Comparison of ENCODE assay signal across 1 cellular context in genomic region chr1:10398734-10399486, GRCh38.
A peak's percentile ranks its signal among the peaks of the same experiment; 100 is the strongest.
TF ChIP-seq lines count a peak whose summit lies in the region.

Gene PGD, plus strand, starts transcription at chr1:10399064. Its CDS starts 54 bp downstream, at chr1:10399118.

TF ChIP-seq in HEK293, 187 proteins besides CTCF, POLR2A, EP300 and RAD21 (continued from another document and continues in another):
- TF ChIP-seq ZBTB11 (tag by site-specific recombination; conservative IDR thresholded peaks at IDR 0.05; ENCODE audit: low read depth) (peak; percentile 75; the same call in 1 of the 2 replicates), TRIM28 (IDR thresholded peaks at IDR 0.05; ENCODE audit: borderline replicate concordance, low read length) (0 out of 2 replicates have a peak, but pooled peaks have one; percentile 51), ZNF843 (tag by site-specific recombination; IDR thresholded peaks at IDR 0.05) (no peak; the same call in none of the 2 replicates), PRDM4 (tag by site-specific recombination; IDR thresholded peaks at IDR 0.05) (no peak), ZNF558 (tag by site-specific recombination; IDR thresholded peaks at IDR 0.05) (no peak), HOXC10 (CRISPR knock-in tag; IDR thresholded peaks at IDR 0.05) (no peak), ZNF16 (tag by site-specific recombination; IDR thresholded peaks at IDR 0.05; ENCODE audit: low read depth) (no peak), ZNF513 (tag by site-specific recombination; IDR thresholded peaks at IDR 0.05) (no peak), MZF1 (tag by site-specific recombination; IDR thresholded peaks at IDR 0.05; ENCODE audit: borderline replicate concordance) (no peak), ZNF138 (tag by site-specific recombination; IDR thresholded peaks at IDR 0.05; ENCODE audit: borderline replicate concordance) (no peak), ZNF311 (tag by site-specific recombination; IDR thresholded peaks at IDR 0.05; ENCODE audit: borderline replicate concordance) (no peak), ZNF629 (tag by site-specific recombination; IDR thresholded peaks at IDR 0.05) (peak; percentile 58), PATZ1 (tag by site-specific recombination; IDR thresholded peaks at IDR 0.05) (peak; percentile 98), ZNF658 (tag by site-specific recombination; IDR thresholded peaks at IDR 0.05) (no peak), ZNF341 (tag by site-specific recombination; IDR thresholded peaks at IDR 0.05; ENCODE audit: low read depth) (0 out of 2 replicates have a peak, but pooled peaks have one; percentile 25), ZNF26 (tag by site-specific recombination; IDR thresholded peaks at IDR 0.05) (no peak), ZNF548 (tag by site-specific recombination; IDR thresholded peaks at IDR 0.05) (no peak), ZNF221 (tag by site-specific recombination; IDR thresholded peaks at IDR 0.05; ENCODE audit: borderline replicate concordance) (no peak), ZSCAN30 (tag by site-specific recombination; IDR thresholded peaks at IDR 0.05) (peak; percentile 35; the same call in 1 of the 2 replicates), KLF9 (tag by site-specific recombination; IDR thresholded peaks at IDR 0.05; ENCODE audit: low read depth) (peak; percentile 86), ZEB2 (tag by site-specific recombination; IDR thresholded peaks at IDR 0.05) (peak; percentile 94), WT1 (tag by site-specific recombination; IDR thresholded peaks at IDR 0.05) (no peak), ZNF596 (tag by site-specific recombination; IDR thresholded peaks at IDR 0.05) (no peak), ZBTB7A (tag by site-specific recombination; IDR thresholded peaks at IDR 0.05; ENCODE audit: low read depth) (peak; percentile 33; the same call in 1 of the 2 replicates), ZNF2 (tag by site-specific recombination; IDR thresholded peaks at IDR 0.05) (peak; percentile 68), ELK4 (IDR thresholded peaks at IDR 0.05; ENCODE audit: borderline replicate concordance, low read depth, low read length) (no peak), ZNF350 (tag by site-specific recombination; IDR thresholded peaks at IDR 0.05) (no peak), ZNF623 (tag by site-specific recombination; IDR thresholded peaks at IDR 0.05) (no peak), ZNF354C (tag by site-specific recombination; IDR thresholded peaks at IDR 0.05; ENCODE audit: borderline replicate concordance, low read depth) (no peak), ZNF529 (tag by site-specific recombination; IDR thresholded peaks at IDR 0.05; ENCODE audit: insufficient replicate concordance) (no peak), GLI4 (tag by site-specific recombination; IDR thresholded peaks at IDR 0.05) (no peak), ZNF280D (tag by site-specific recombination; IDR thresholded peaks at IDR 0.05) (no peak), ZNF394 (tag by site-specific recombination; IDR thresholded peaks at IDR 0.05; ENCODE audit: borderline replicate concordance) (peak; percentile 74), ZFHX2 (tag by site-specific recombination; conservative IDR thresholded peaks at IDR 0.05) (peak; percentile 93), PRDM2 (tag by site-specific recombination; IDR thresholded peaks at IDR 0.05; ENCODE audit: borderline replicate concordance) (no peak), ZNF132 (tag by site-specific recombination; IDR thresholded peaks at IDR 0.05; ENCODE audit: borderline replicate concordance) (no peak), ZNF157 (tag by site-specific recombination; IDR thresholded peaks at IDR 0.05) (no peak), ZNF202 (tag by site-specific recombination; IDR thresholded peaks at IDR 0.05; ENCODE audit: borderline replicate concordance) (no peak)
